In the genomic region with DNA sequence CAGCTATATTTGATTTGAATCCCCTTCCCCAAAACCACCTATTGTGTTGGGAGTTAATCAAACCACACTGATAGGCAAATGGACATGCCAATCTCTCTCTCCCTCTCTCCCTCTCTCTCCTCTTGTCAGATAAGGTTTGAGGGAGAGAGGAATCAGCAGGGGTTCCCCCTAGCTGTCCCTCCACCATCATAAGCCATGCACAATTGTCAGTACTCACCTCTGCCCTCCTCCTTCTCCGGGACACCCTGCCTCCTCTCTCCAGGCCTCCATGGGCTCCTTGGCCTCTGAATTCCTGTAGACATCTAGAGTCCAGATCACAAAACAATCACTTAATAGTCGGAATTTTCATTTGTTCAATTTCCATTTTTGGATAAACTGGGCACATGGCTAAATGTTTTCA, we compare ENCODE assay signal across 10 cellular contexts.
"Had no signal": no experiment of that assay in that cellular context is flagged by ENCODE, and none has a peak within 500 bp of the region (broad histone marks: within the 10 kb centered on the region; RNA-seq: fewer than 3 reads in every experiment).

No MANE protein-coding gene starts in this region.

- ATAC-seq: HCT116, HepG2 had no signal

- H3K27ac ChIP-seq: GM23248, HL-60 had no signal

- H3K9me3 Mint-ChIP-seq: HFFc6, IgD-negative memory B cell had no signal

- H3K36me3 Mint-ChIP-seq: IgD-negative memory B cell had no signal

- H3K4me3 Mint-ChIP-seq: HFFc6 had no signal

- H3K4me3 ChIP-seq: GM23248, HAP-1 had no signal

- H3K36me3 ChIP-seq: HAP-1 had no signal

- DNase-seq: GM23248, GOT3, H7, HFFc6, KBM-7 had no signal

- H2AFZ ChIP-seq: GM23248 had no signal

- H3K9me3 ChIP-seq: HAP-1 had no signal

- H3K4me1 ChIP-seq: HAP-1 had no signal

- H3K9ac ChIP-seq: GM23248 had no signal

- H3K27ac Mint-ChIP-seq: HFFc6, IgD-negative memory B cell had no signal
